18 cellular contexts compared by ENCODE assay signal in genomic region chrX:17432158-17432557, GRCh38. TPM values are rescaled to one million over a fixed set of nuclear protein-coding genes. Genes with fewer than 3 reads are reported as not detected.
DNase-seq lines count a peak whose midpoint lies in the region; ATAC-seq and TF ChIP-seq lines count a peak whose summit lies in the region.
"Had no signal": no experiment of that assay in that cellular context is flagged by ENCODE, and none has a peak within 500 bp of the region (broad histone marks: within the 10 kb centered on the region; RNA-seq: fewer than 3 reads in every experiment).

No MANE protein-coding gene starts in this region.

- DNase-seq in NCI-H2196 treated with DMSO at 0.1 percent for 48 hours (lab: John Stamatoyannopoulos, UW; ENCODE audit: unreplicated experiment) (peak; percentile 13), NCI-H2196 (lab: John Stamatoyannopoulos, UW; ENCODE audit: unreplicated experiment) (no peak), HFFc6 (peak; percentile 1), NCI-H69 (lab: John Stamatoyannopoulos, UW) (peak; percentile 10), left cardiac atrium (no peak), kidney tubule cell (ENCODE audit: low spot score) (no peak)
- DNase-seq: 8988T; CD4-positive, alpha-beta memory T cell; DMS 273 treated with DMSO at 0.1 percent for 48 hours; DND-41; EL; H9 had no signal

- ATAC-seq in activated CD4-positive, CD25-positive, alpha-beta regulatory T cell treated with anti-CD3 and anti-CD28 coated beads, Interleukin-2, amount 50 U/mL, for 24 hours = no peak
- ATAC-seq in left cardiac atrium = no peak
- ATAC-seq: GM12878, HepG2 had no signal

- no peaks in the 10 kb centered on the region for H3K27me3 Mint-ChIP-seq in HFFc6 (ENCODE audit: insufficient read depth)

- H3K4me1 Mint-ChIP-seq in HFFc6 (ENCODE audit: low read depth) = peaks cover 9% of the 10 kb centered on the region
- H3K4me1 Mint-ChIP-seq: CD14-positive monocyte; CD4-positive, alpha-beta memory T cell; IgD-negative memory B cell had no signal

- intact Hi-C loops in left cardiac atrium (cut with DNase I) = no loop called here

- no peak for TF ChIP-seq CTCF in HFFc6 (IDR thresholded peaks at IDR 0.05)

- H3K36me3 Mint-ChIP-seq in HFFc6 (ENCODE audit: low read depth) = no peaks in the 10 kb centered on the region
- H3K36me3 Mint-ChIP-seq: CD14-positive monocyte; CD4-positive, alpha-beta memory T cell; IgD-negative memory B cell had no signal

- no peak overlapping the region for H3K4me3 Mint-ChIP-seq in HFFc6
- H3K4me3 Mint-ChIP-seq: CD14-positive monocyte; CD4-positive, alpha-beta memory T cell; H9; IgD-negative memory B cell had no signal

- no peak overlapping the region for H3K27ac Mint-ChIP-seq in HFFc6
- H3K27ac Mint-ChIP-seq: CD14-positive monocyte; CD4-positive, alpha-beta memory T cell; H9; IgD-negative memory B cell had no signal

- H3K9me3 Mint-ChIP-seq in HFFc6 = no peaks in the 10 kb centered on the region
- H3K9me3 Mint-ChIP-seq: H9 had no signal

RNA-seq across cellular contexts. Expression of gene NHS, which starts 57.2 kb away (rescaled TPM):
- total RNA-seq in HFFc6 (2021; fragmentation: NEBNext Ultra II Directional; extraction: Animal tissue kit (Norgen Biotek cat#: 25700)) = 1 to 10 TPM; 2.8 to 6.1 (median 4.9) TPM
- total RNA-seq in left cardiac atrium = 1 to 10 TPM; 2.0 TPM
- total RNA-seq: G401 had no signal

Comparison
In these comparisons a context has a peak if more than half of its experiments do, and no peak if none do; other contexts are left out.
1. DNase-seq: peak in NCI-H2196 treated with DMSO at 0.1 percent for 48 hours (single experiment), HFFc6 (single experiment) and NCI-H69 (single experiment); none in NCI-H2196 (single experiment), left cardiac atrium (single experiment) and kidney tubule cell (single experiment).